In the genomic region with DNA sequence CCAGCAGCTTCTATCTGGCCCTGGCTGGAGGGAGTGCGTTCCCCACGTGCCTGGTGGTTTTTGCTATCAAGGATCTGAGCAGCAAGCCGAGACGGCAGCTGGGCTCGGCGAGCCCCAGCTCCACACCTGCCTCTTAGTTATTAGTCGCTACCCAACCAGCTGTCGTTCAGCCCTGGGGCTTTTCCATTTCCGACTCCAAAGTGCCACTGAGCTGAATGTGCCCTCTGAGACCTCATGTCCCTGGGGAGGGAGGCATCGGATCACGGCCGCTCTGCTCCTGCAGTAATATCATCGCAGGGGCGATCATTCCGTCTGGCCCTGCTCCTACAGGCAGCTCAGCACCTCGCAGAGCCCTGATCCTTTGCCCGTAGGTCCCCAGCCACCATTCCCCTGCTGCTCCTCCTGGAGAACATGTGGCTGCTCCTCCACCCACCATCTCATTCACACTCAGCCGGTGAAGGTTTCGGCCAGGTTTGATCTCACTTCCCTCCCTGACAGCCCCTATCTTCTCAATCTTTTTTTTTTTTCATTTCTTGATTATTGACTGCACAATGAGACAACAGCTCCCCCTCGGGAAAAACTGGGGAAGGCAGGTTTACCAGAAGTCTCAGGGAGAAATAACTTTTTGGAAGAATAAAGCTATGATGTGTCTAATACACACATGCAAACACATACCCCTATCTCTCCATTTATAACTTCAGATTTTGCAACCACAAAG, we compare ENCODE assay signal across 8 cellular contexts.
DNase-seq lines count a peak whose midpoint lies in the region; ATAC-seq and TF ChIP-seq lines count a peak whose summit lies in the region.

No MANE protein-coding gene starts in this region.

- no peaks in the 10 kb centered on the region for H4K20me1 ChIP-seq in H9 (ENCODE audit: control insufficient read depth, insufficient read depth, insufficient read length)

- H3K27ac Mint-ChIP-seq in H9 = no peak overlapping the region

- H2BK12ac ChIP-seq in H9 (ENCODE audit: insufficient read length, low read depth, low read length) = no peak overlapping the region

- H3K79me1 ChIP-seq in H9 (ENCODE audit: insufficient read depth, low read depth, low read length, poor library complexity, severe bottlenecking) = no peaks in the 10 kb centered on the region

- WGBS in H9 (ENCODE audit: extremely low coverage, insufficient read length, low lambda C conversion rate) = no CpG with 5 or more reads among the region's 20 CpGs

- no peak overlapping the region for H3K4me3 ChIP-seq in epithelial cell of esophagus (ENCODE audit: low read length)
- H3K4me3 ChIP-seq in skeletal muscle satellite cell (ENCODE audit: low read length) = peak overlapping the region; percentile 42

- H3K9me3 ChIP-seq in H9 (ENCODE audit: control insufficient read depth, low read depth, low read length) = no peaks in the 10 kb centered on the region
- no peaks in the 10 kb centered on the region for H3K9me3 ChIP-seq in skeletal muscle satellite cell (replicated peaks; ENCODE audit: low read length)

- no peak overlapping the region for H4K91ac ChIP-seq in H9 (ENCODE audit: insufficient read length, low read depth, low read length)

- peaks cover 5 to 13% of the 10 kb centered on the region in 2 experiments; a peak in 2 of 4 replicates for H3K4me1 Mint-ChIP-seq in H9

- no peak overlapping the region for H2BK20ac ChIP-seq in H9 (ENCODE audit: low read depth, low read length, poor library complexity, severe bottlenecking)

- H3K27me3 Mint-ChIP-seq in H9 (ENCODE audit: low read depth) = peaks cover 21% of the 10 kb centered on the region

- H3K27ac ChIP-seq in H9 (ENCODE audit: insufficient read length, low read depth, low read length) = no peak overlapping the region

- no peak overlapping the region for H2BK120ac ChIP-seq in H9 (ENCODE audit: low read depth, low read length, poor library complexity, severe bottlenecking)

- no peak overlapping the region for H4K8ac ChIP-seq in H9 (replicated peaks; ENCODE audit: insufficient read length, low read depth, low read length)

- H3K9ac ChIP-seq in H9 (ENCODE audit: extremely low read depth, insufficient read length, low read length) (no peak overlapping the region), skeletal muscle satellite cell (ENCODE audit: low read depth, low read length) (peak overlapping the region; percentile 51)

- no peak overlapping the region for H3K18ac ChIP-seq in H9 (ENCODE audit: insufficient read length, low read depth, low read length)

- H3K56ac ChIP-seq in H9 (ENCODE audit: insufficient read length, low read depth, low read length) = no peak overlapping the region

- H3K4me3 Mint-ChIP-seq in H9 = no peak overlapping the region

- H3K23ac ChIP-seq in H9 (ENCODE audit: insufficient read length, low read depth, low read length) = no peak overlapping the region

- no peak overlapping the region for H4K5ac ChIP-seq in H9 (ENCODE audit: insufficient read length, low read depth, low read length)

- no peak overlapping the region for H3K4me2 ChIP-seq in H9 (ENCODE audit: insufficient read depth, insufficient read length, low read length)
- H3K4me2 ChIP-seq in skeletal muscle satellite cell (ENCODE audit: low read length) = peak overlapping the region; percentile 72

- H3K27me3 ChIP-seq in H9 (ENCODE audit: insufficient read depth, low read length) (no peaks in the 10 kb centered on the region; the same call in 1 of the 2 replicates), skeletal muscle satellite cell (ENCODE audit: control insufficient read depth, insufficient read depth, low read length) (no peaks in the 10 kb centered on the region)

- TF ChIP-seq CTCF in H9 (conservative IDR thresholded peaks at IDR 0.05) (peak; percentile 44; the same call in 2 of the 3 replicates), epithelial cell of esophagus (IDR thresholded peaks at IDR 0.05; ENCODE audit: insufficient read depth, low read depth, low read length, missing control alignments) (peak; percentile 26)

- peaks cover 30% of the 10 kb centered on the region for H3K36me3 ChIP-seq in skeletal muscle satellite cell (ENCODE audit: insufficient read depth, low read length)

- no peak overlapping the region for H3T11ph ChIP-seq in H9 (ENCODE audit: low read length)

- DNase-seq in H9 = no peak
- peak; percentile 98 for DNase-seq in NCI-H524 treated with DMSO at 0.1 percent for 48 hours (lab: John Stamatoyannopoulos, UW)
- no peak for DNase-seq in epithelial cell of esophagus (ENCODE audit: low read depth)
- no peak for DNase-seq in GOT3 (lab: John Stamatoyannopoulos, UW)
- DNase-seq in activated CD8-positive, alpha-beta memory T cell treated with anti-CD3 and anti-CD28 coated beads, Interleukin-2, amount 50 U/mL, for 4 hours = no peak
- no peak for DNase-seq in LoVo (ENCODE audit: low spot score)

- no peaks in the 10 kb centered on the region for H3K23me2 ChIP-seq in H9 (ENCODE audit: insufficient read length, low read depth, low read length, poor library complexity, severe bottlenecking)

- H3K4ac ChIP-seq in H9 (ENCODE audit: low read depth, low read length) = no peak overlapping the region

- H3K36me3 Mint-ChIP-seq in H9 (ENCODE audit: insufficient read depth in 1 of 3, low read depth in 3 of 3) = no peaks in the 10 kb centered on the region; a peak in 1 of 7 replicates

- H3K4me1 ChIP-seq in H9 (ENCODE audit: insufficient read depth, low read length) = no peaks in the 10 kb centered on the region
- H3K4me1 ChIP-seq in skeletal muscle satellite cell (ENCODE audit: control insufficient read depth, insufficient read depth, low read length) = peaks cover 13% of the 10 kb centered on the region

- no peak overlapping the region for H2AK5ac ChIP-seq in H9 (ENCODE audit: insufficient read length, low read length)

- no peak overlapping the region for H2AFZ ChIP-seq in H9 (ENCODE audit: low read length)

- no peaks in the 10 kb centered on the region for H3K9me3 Mint-ChIP-seq in H9

- no peak overlapping the region for H2BK5ac ChIP-seq in H9 (ENCODE audit: insufficient read length, low read length)

- no peaks in the 10 kb centered on the region for H3K79me2 ChIP-seq in H9 (ENCODE audit: insufficient read depth, low read length)

- no peak for ATAC-seq in GM19324 (IDR thresholded peaks at IDR 0.05; ENCODE audit: low FRiP score, unreplicated experiment)

- no peak overlapping the region for H2BK15ac ChIP-seq in H9 (ENCODE audit: low read depth, low read length)

- H3K14ac ChIP-seq in H9 (ENCODE audit: insufficient read depth, low read length) = no peak overlapping the region
